In genomic region chr20:18852318-18852717, GRCh38 we compare ENCODE assay signal across 23 cellular contexts. TPM values are rescaled to one million over a fixed set of nuclear protein-coding genes. Genes with fewer than 3 reads are reported as not detected.
"Had no signal": no experiment of that assay in that cellular context is flagged by ENCODE, and none has a peak within 500 bp of the region (broad histone marks: within the 10 kb centered on the region; RNA-seq: fewer than 3 reads in every experiment).

No MANE protein-coding gene starts in this region.

- H3K27ac Mint-ChIP-seq: dendritic cell treated with granulocyte-macrophage colony-stimulating factor and Interleukin-4, amounts not matched to agents 40 ng/mL and 50 ng/mL, for 4 days; effector memory CD8-positive, alpha-beta T cell; natural killer cell had no signal

- H3K4me3 ChIP-seq: hepatocyte, mucosa of descending colon, ovary, right atrium auricular region, sigmoid colon, skin epidermis, stomach, thoracic aorta, transverse colon had no signal

- H3K79me2 ChIP-seq: hepatocyte had no signal

- H3K9me3 ChIP-seq: mucosa of descending colon, ovary, right atrium auricular region, sigmoid colon, stomach, thoracic aorta, transverse colon had no signal

- H3K4me2 ChIP-seq: hepatocyte had no signal

- H3K36me3 ChIP-seq: ovary, right atrium auricular region, sigmoid colon, stomach, thoracic aorta, transverse colon had no signal

- DNase-seq: effector memory CD8-positive, alpha-beta T cell; erythroblast; foreskin fibroblast; kidney glomerular epithelial cell; mucosa of descending colon; natural killer cell; ovary; sigmoid colon; stimulated activated CD4-positive, alpha-beta T cell treated with anti-CD3 and anti-CD28 coated beads, Interleukin-2, amount 100 ng/mL, for 24 hours; stimulated activated CD4-positive, alpha-beta T cell treated with anti-CD3 and anti-CD28 coated beads, Interleukin-4, amount 100 ng/mL, for 4 hours; stimulated activated naive CD4-positive, alpha-beta T cell; stomach; substantia nigra; transverse colon had no signal

- H3K36me3 Mint-ChIP-seq: natural killer cell had no signal

- H3K4me1 Mint-ChIP-seq: natural killer cell, neural crest cell had no signal

- ATAC-seq: effector memory CD8-positive, alpha-beta T cell; mucosa of descending colon; natural killer cell had no signal

- H3K4me1 ChIP-seq: right atrium auricular region, sigmoid colon, stomach, transverse colon had no signal

- H3K27me3 ChIP-seq: hepatocyte, ovary, right atrium auricular region, sigmoid colon, stomach, transverse colon had no signal

- H3K27ac ChIP-seq: hepatocyte, ovary, right atrium auricular region, sigmoid colon, stomach, thoracic aorta, transverse colon had no signal

- H3K4me3 Mint-ChIP-seq: dendritic cell treated with granulocyte-macrophage colony-stimulating factor and Interleukin-4, amounts not matched to agents 40 ng/mL and 50 ng/mL, for 4 days; effector memory CD8-positive, alpha-beta T cell; natural killer cell; neural crest cell had no signal

- H3K9me3 Mint-ChIP-seq: dendritic cell treated with granulocyte-macrophage colony-stimulating factor and Interleukin-4, amounts not matched to agents 40 ng/mL and 50 ng/mL, for 4 days; effector memory CD8-positive, alpha-beta T cell; natural killer cell had no signal

- H2AFZ ChIP-seq: hepatocyte had no signal

RNA-seq across cellular contexts. Expression of gene SCP2D1, which starts 38.7 kb away (rescaled TPM):
- total RNA-seq: hepatocyte, liver, mucosa of descending colon, natural killer cell, neural crest cell, ovary, posterior vena cava, right atrium auricular region, stomach, thoracic aorta, transverse colon, ureter had no signal
- polyA plus RNA-seq: hepatocyte, liver, ovary, sigmoid colon, stomach had no signal
